In genomic region chr1:7491818-7492173, GRCh38 we compare ENCODE assay signal across 19 cellular contexts.
DNase-seq lines count a peak whose midpoint lies in the region; ATAC-seq and TF ChIP-seq lines count a peak whose summit lies in the region.
"Had no signal": no experiment of that assay in that cellular context is flagged by ENCODE, and none has a peak within 500 bp of the region (broad histone marks: within the 10 kb centered on the region; RNA-seq: fewer than 3 reads in every experiment).

No MANE protein-coding gene starts in this region.

- peak overlapping the region in 2 of 10 donors; percentile 25 to 30 for H3K27ac ChIP-seq in heart right ventricle
- peak overlapping the region; percentile 36 for H3K27ac ChIP-seq in ectodermal cell (ENCODE audit: insufficient read depth, low read depth, low read length, poor library complexity, severe bottlenecking)
- peak overlapping the region; percentile 55 for H3K27ac ChIP-seq in mesodermal cell (ENCODE audit: low read depth, low read length, severe bottlenecking)
- H3K27ac ChIP-seq in upper lobe of right lung: peak overlapping the region; percentile 70
- no peak overlapping the region for H3K27ac ChIP-seq in aorta (ENCODE audit: low read depth in 1 of 2, low read length in 2 of 2)
- H3K27ac ChIP-seq: prostate gland, SJCRH30 had no signal

- intact Hi-C loops in heart right ventricle (cut with DNase I): no loop called here
- intact Hi-C loops in Right ventricle myocardium superior (cut with DNase I): no loop called here
- intact Hi-C loops in upper lobe of right lung (cut with DNase I): no loop called here
- intact Hi-C loops in aorta (cut with DNase I): no loop called here

- ATAC-seq in heart right ventricle (peak in 6 of 8 donors; percentile 7 to 47 (median 22)), Right ventricle myocardium superior (ENCODE audit: poor library complexity) (no peak), upper lobe of right lung (peak; percentile 41), HG03175 (IDR thresholded peaks at IDR 0.05; ENCODE audit: unreplicated experiment) (no peak), aorta (ENCODE audit: low FRiP score) (no peak)
- ATAC-seq: activated CD4-positive, CD25-positive, alpha-beta regulatory T cell treated with anti-CD3 and anti-CD28 coated beads, Interleukin-2, amount 50 U/mL, for 24 hours; K562 had no signal

- peak overlapping the region in 2 of 10 donors; percentile 3 to 14 for H3K4me3 ChIP-seq in heart right ventricle
- H3K4me3 ChIP-seq in ectodermal cell (ENCODE audit: insufficient read depth, low read depth, low read length): no peak overlapping the region
- H3K4me3 ChIP-seq in mesodermal cell (ENCODE audit: extremely low read depth, insufficient read depth, low read length, poor library complexity, severe bottlenecking): no peak overlapping the region
- peak overlapping the region; percentile 6 for H3K4me3 ChIP-seq in upper lobe of right lung
- H3K4me3 ChIP-seq in aorta (ENCODE audit: low read length in 2 of 2): no peak overlapping the region
- H3K4me3 ChIP-seq: coronary artery, K562, prostate gland, SJCRH30 had no signal

- H3K36me3 ChIP-seq in heart right ventricle: no peaks in the 10 kb centered on the region
- H3K36me3 ChIP-seq in ectodermal cell (ENCODE audit: control insufficient read depth, insufficient read depth, low read length): no peaks in the 10 kb centered on the region
- no peaks in the 10 kb centered on the region for H3K36me3 ChIP-seq in mesodermal cell (ENCODE audit: control insufficient read depth, insufficient read depth, low read length)
- no peaks in the 10 kb centered on the region for H3K36me3 ChIP-seq in upper lobe of right lung
- H3K36me3 ChIP-seq in aorta (ENCODE audit: control insufficient read depth in 1 of 2, insufficient read depth in 2 of 2, low read length in 1 of 2): no peaks in the 10 kb centered on the region
- H3K36me3 ChIP-seq: prostate gland, SJCRH30 had no signal

- H3K27me3 ChIP-seq in heart right ventricle: peaks cover 0 to 3% (median 0%) of the 10 kb centered on the region in 7 donors
- no peaks in the 10 kb centered on the region for H3K27me3 ChIP-seq in ectodermal cell (ENCODE audit: control insufficient read depth, insufficient read depth, low read length, poor library complexity, severe bottlenecking)
- H3K27me3 ChIP-seq in upper lobe of right lung: no peaks in the 10 kb centered on the region
- no peaks in the 10 kb centered on the region for H3K27me3 ChIP-seq in aorta (ENCODE audit: control insufficient read depth in 1 of 2, insufficient read depth in 2 of 2, low read length in 1 of 2)

- DNase-seq in heart right ventricle (no peak), Right ventricle myocardium superior (no peak), upper lobe of right lung (no peak), SW 1271 (lab: John Stamatoyannopoulos, UW) (no peak), aorta (no peak)
- DNase-seq: activated effector memory CD4-positive, alpha-beta T cell treated with anti-CD3 and anti-CD28 coated beads, Interleukin-2, amount 50 U/mL, for 16 hours; CD8-positive, alpha-beta memory T cell; erythroblast; NCI-H226; SJCRH30; stimulated activated CD4-positive, alpha-beta T cell treated with anti-CD3 and anti-CD28 coated beads, Interleukin-12 subunit alpha, Interleukin-12 subunit beta, amount 100 ng/mL, for 4 hours; stimulated activated naive CD4-positive, alpha-beta T cell had no signal

- H3K4me1 ChIP-seq in heart right ventricle (peaks cover 0 to 16% (median 12%) of the 10 kb centered on the region in 9 donors), ectodermal cell (ENCODE audit: control insufficient read depth, insufficient read depth, low read length) (peaks cover 13% of the 10 kb centered on the region), mesodermal cell (ENCODE audit: control insufficient read depth, insufficient read depth, low read length, poor library complexity, severe bottlenecking) (peaks cover 12% of the 10 kb centered on the region), upper lobe of right lung (peaks cover 28% of the 10 kb centered on the region), aorta (ENCODE audit: control insufficient read depth in 1 of 2, insufficient read depth in 2 of 2, low read length in 2 of 2) (no peaks in the 10 kb centered on the region)
- H3K4me1 ChIP-seq: prostate gland, SJCRH30 had no signal

- H3K9me3 ChIP-seq in heart right ventricle (no peaks in the 10 kb centered on the region), ectodermal cell (ENCODE audit: control insufficient read depth, low read length) (no peaks in the 10 kb centered on the region), mesodermal cell (ENCODE audit: control insufficient read depth, low read length) (no peaks in the 10 kb centered on the region), upper lobe of right lung (no peaks in the 10 kb centered on the region), aorta (ENCODE audit: control insufficient read depth, low read length) (no peaks in the 10 kb centered on the region)
- H3K9me3 ChIP-seq: prostate gland, SJCRH30 had no signal

- WGBS in heart right ventricle, 2 donors: 40 to 53% methylated on average over 7 of the region's 7 CpGs
- WGBS in ectodermal cell, 2 experiments: 74 to 77% methylated on average over 7 of the region's 7 CpGs
- WGBS in mesodermal cell (ENCODE audit: insufficient coverage in 2 of 2), 2 experiments: 71 to 72% methylated on average over 7 of the region's 7 CpGs
- WGBS in aorta, 2 donors: 46 to 49% methylated on average over 7 of the region's 7 CpGs

- TF ChIP-seq CTCF in heart right ventricle (IDR thresholded peaks at IDR 0.05) (no peak), upper lobe of right lung (IDR thresholded peaks at IDR 0.05) (no peak)

Comparison
In these comparisons a context has a peak if more than half of its experiments do, and no peak if none do; other contexts are left out.
1. ATAC-seq: peak in heart right ventricle (6 of 8) and upper lobe of right lung (single experiment); none in Right ventricle myocardium superior (single experiment), HG03175 (single experiment) and aorta (single experiment).
2. H3K27ac ChIP-seq: peak in ectodermal cell (single experiment), mesodermal cell (single experiment) and upper lobe of right lung (single experiment); none in aorta (0 of 2).